ENCODE assay signal across 8 cellular contexts in the genomic region with DNA sequence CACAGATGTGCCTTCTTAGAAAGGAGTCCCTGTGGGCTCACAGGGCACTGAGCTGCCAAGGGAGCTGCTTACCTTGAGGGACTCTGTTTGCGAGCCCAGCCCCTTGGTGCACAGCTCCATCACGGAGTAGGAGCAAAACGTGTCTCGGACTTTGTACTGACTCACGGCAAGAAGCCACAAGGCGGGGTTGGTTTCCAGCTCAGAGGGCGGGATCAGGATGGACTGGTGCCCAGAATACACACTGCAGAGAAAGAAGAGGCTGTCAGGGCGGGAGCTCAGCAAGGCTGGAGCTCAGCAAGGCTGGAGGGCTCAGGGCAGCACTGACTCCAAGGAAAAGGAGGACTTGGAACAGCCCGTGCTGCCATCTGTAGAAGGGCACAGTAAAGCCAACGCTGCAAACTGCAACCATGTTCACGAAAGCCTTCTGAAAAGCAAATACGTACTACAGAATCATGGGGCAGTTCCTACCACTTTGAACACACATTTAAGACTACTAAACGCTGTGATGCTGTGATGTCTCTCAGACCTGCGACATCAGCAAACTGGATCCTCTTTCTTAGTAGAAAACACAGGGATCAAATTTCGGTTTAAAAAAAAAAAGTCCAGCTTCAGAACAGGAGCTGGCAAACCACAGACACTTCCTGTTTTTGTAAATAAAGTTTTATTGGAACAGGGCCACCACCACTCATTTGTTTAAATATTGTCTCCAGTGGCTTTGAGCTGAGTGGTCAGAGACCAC.
DNase-seq lines count a peak whose midpoint lies in the region; ATAC-seq and TF ChIP-seq lines count a peak whose summit lies in the region.

No MANE protein-coding gene starts in this region.

- CTCF ChIA-PET in OCI-LY7 (lab: Charles Lee; ENCODE audit: unreplicated experiment): no interaction called here

- H3K9ac ChIP-seq in BLaER1: no peak overlapping the region; the same call in 1 of the 2 replicates

- ATAC-seq in heart right ventricle (peak; percentile 90 to 96 (median 92)), GM19455 (IDR thresholded peaks at IDR 0.05; ENCODE audit: unreplicated experiment) (no peak), HG03097 (IDR thresholded peaks at IDR 0.05; ENCODE audit: low FRiP score, unreplicated experiment) (no peak)

- TF ChIP-seq POLR2A in adrenal gland (IDR thresholded peaks at IDR 0.05): no peak

- H3K9me3 ChIP-seq in BLaER1 (no peaks in the 10 kb centered on the region), OCI-LY7 (ENCODE audit: low read length) (no peaks in the 10 kb centered on the region), adrenal gland (replicated peaks in 1 of 3) (no peaks in the 10 kb centered on the region), heart right ventricle (no peaks in the 10 kb centered on the region)

- H3K79me2 ChIP-seq in OCI-LY7 (ENCODE audit: insufficient read depth, low read depth, low read length): no peaks in the 10 kb centered on the region

- H3K4me3 ChIP-seq in BLaER1: no peak overlapping the region
- H3K4me3 ChIP-seq in OCI-LY7 (ENCODE audit: low read depth, low read length, poor library complexity, severe bottlenecking): peak overlapping the region; percentile 57
- no peak overlapping the region for H3K4me3 ChIP-seq in adrenal gland
- peak overlapping the region in 1 of 10 donors; percentile 10 for H3K4me3 ChIP-seq in heart right ventricle

- intact Hi-C loops in OCI-LY7 (cut with micrococcal nuclease; ENCODE audit: unreplicated experiment) (loop anchor here (5.0 kb wide), 1 partner anchor 123 kb away; no protein-coding TSS in a partner anchor), adrenal gland (cut with DNase I) (no loop called here), heart right ventricle (cut with DNase I) (no loop called here)

- H2AFZ ChIP-seq in OCI-LY7 (ENCODE audit: low read length): peak overlapping the region; percentile 24; the same call in 1 of the 2 replicates

- DNase-seq in HK-2 (ENCODE audit: unreplicated experiment) (peak; percentile 79), OCI-LY7 (ENCODE audit: low spot score) (peak; percentile 82), adrenal gland (peak; percentile 80 to 94 (median 90)), heart right ventricle (peak; percentile 71 to 83), pons (ENCODE audit: low spot score) (peak; percentile 90)

- 30 to 64% (median 40%) methylated on average over 11 to 15 of the region's 15 CpGs for WGBS in adrenal gland, 4 donors
- WGBS in heart right ventricle, 2 donors: 31 to 34% methylated on average over 15 of the region's 15 CpGs

- POLR2A ChIA-PET in OCI-LY7 (lab: Charles Lee): interaction anchor here (0.6 to 5.0 kb wide), 11 partner anchors 8 to 1158 kb away, joined by 3 to 33 read pairs (median 5); no protein-coding TSS in a partner anchor

- H3K9me2 ChIP-seq in OCI-LY7 (ENCODE audit: insufficient read depth, low read length): no peaks in the 10 kb centered on the region

- no TSS peak for BruUV-seq in OCI-LY7 (replicated peaks; lab: Mats Ljungman, UMichigan)

- H3K4me1 ChIP-seq in BLaER1 (peaks cover 38% of the 10 kb centered on the region), OCI-LY7 (ENCODE audit: insufficient read depth, low read length, poor library complexity, severe bottlenecking) (peaks cover 89% of the 10 kb centered on the region), adrenal gland (replicated peaks in 1 of 2) (no peaks in the 10 kb centered on the region), heart right ventricle (peaks cover 0 to 13% (median 8%) of the 10 kb centered on the region in 9 donors)

- H4K20me1 ChIP-seq in BLaER1: no peaks in the 10 kb centered on the region
- H4K20me1 ChIP-seq in OCI-LY7 (ENCODE audit: insufficient read depth, low read length): no peaks in the 10 kb centered on the region

- TF ChIP-seq CTCF in OCI-LY7 (conservative IDR thresholded peaks at IDR 0.05; ENCODE audit: low read length) (no peak), adrenal gland (IDR thresholded peaks at IDR 0.05) (peak in 1 of 6 experiments; percentile 18), heart right ventricle (IDR thresholded peaks at IDR 0.05) (peak in 3 of 9 donors; percentile 29 to 37 (median 30))

- H3K4me2 ChIP-seq in BLaER1 (peak overlapping the region; percentile 62), OCI-LY7 (ENCODE audit: low read length) (peak overlapping the region; percentile 78)

- H3K27me3 ChIP-seq in BLaER1: no peaks in the 10 kb centered on the region
- H3K27me3 ChIP-seq in adrenal gland: no peaks in the 10 kb centered on the region
- no peaks in the 10 kb centered on the region for H3K27me3 ChIP-seq in heart right ventricle

- peaks cover 33% of the 10 kb centered on the region for H3K36me3 ChIP-seq in BLaER1
- H3K36me3 ChIP-seq in OCI-LY7 (ENCODE audit: insufficient read depth, low read length): peaks cover 29% of the 10 kb centered on the region
- H3K36me3 ChIP-seq in adrenal gland (replicated peaks in 1 of 2): peaks cover 0 to 16% of the 10 kb centered on the region in 2 donors
- H3K36me3 ChIP-seq in heart right ventricle: peaks cover 0 to 45% (median 12%) of the 10 kb centered on the region in 9 donors

- peak overlapping the region; percentile 24; the same call in 1 of the 2 replicates for H3K27ac ChIP-seq in BLaER1
- peak overlapping the region; percentile 51 for H3K27ac ChIP-seq in OCI-LY7 (ENCODE audit: low read depth, low read length, poor library complexity, severe bottlenecking)
- peak overlapping the region in 3 of 5 donors; percentile 11 to 65 (median 59) for H3K27ac ChIP-seq in adrenal gland
- H3K27ac ChIP-seq in heart right ventricle: peak overlapping the region in 5 of 10 donors; percentile 16 to 55 (median 21)

Comparison
In these comparisons a context has a peak if more than half of its experiments do, and no peak if none do; other contexts are left out.
1. ATAC-seq: peak in heart right ventricle (8 of 8); none in GM19455 (single experiment) and HG03097 (single experiment).
2. Peak in every context shown above with its lines, with median percentiles within 50 percentile points of each other: DNase-seq.